Comparison of ENCODE assay signal across 8 cellular contexts in the genomic region with DNA sequence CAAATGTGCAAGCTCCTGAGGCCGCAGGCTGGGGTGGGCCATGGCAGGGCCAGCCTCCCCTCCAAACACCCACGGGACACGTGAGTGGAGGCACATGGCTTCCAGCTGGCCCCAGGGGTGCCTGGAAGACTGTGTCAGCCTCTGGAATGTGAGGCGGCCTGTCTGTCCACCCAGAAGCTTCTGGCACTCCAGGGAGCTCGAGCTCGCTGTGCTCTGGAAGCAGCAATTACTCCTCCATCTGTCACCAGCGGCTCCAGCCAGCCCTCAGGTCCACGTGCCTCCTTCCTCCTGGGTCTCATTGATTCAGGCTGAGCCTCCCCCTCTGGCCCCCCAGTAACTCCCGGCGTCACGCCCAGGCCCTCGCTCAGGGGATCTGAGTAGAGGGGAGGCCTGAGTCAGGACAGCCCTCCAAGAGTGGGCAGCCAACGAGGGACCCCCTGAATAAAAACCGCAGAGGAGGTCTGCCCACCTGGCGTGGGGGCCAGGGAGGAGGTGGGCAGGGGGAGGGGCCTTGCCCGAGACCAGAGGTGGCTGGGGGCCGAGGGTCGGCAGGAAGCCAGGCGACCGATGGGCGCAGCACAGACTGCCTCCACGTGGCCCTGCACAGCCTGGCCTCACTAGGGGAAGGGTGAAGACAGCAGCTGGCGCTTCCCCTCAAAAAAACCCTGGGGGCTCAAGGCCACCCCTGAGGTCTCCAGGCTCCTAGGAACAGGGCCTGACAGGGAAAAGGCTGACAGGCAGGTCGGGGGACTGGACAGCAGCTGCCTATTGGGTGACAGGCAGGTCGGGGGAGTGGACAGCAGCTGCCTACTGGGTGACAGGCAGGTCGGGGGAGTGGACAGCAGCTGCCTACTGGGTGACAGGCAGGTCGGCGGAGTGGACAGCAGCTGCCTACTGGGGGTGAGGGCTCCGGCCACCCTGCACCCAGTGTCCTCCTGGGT. TPM values are rescaled to one million over a fixed set of nuclear protein-coding genes. Genes with fewer than 3 reads are reported as not detected.
A peak's percentile ranks its signal among the peaks of the same experiment; 100 is the strongest.
DNase-seq lines count a peak whose midpoint lies in the region; ATAC-seq, FAIRE-seq and TF ChIP-seq lines count a peak whose summit lies in the region.

No MANE protein-coding gene starts in this region.

- H3K4me1 ChIP-seq in BLaER1 (peaks cover 99% of the 10 kb centered on the region), esophagus muscularis mucosa (peaks cover 76 to 100% (median 100%) of the 10 kb centered on the region in 4 donors), pancreas (no peaks in the 10 kb centered on the region)

- H3K9me3 ChIP-seq in BLaER1 (no peaks in the 10 kb centered on the region), esophagus muscularis mucosa (no peaks in the 10 kb centered on the region), pancreas (no peaks in the 10 kb centered on the region)

- in situ Hi-C loops in GM13977 (cut with MboI; ENCODE audit: low pct_unique_long_range_greater_than_20kb, low sequenced_read_pairs, unreplicated experiment): no loop called here

- TF ChIP-seq EP300 in esophagus muscularis mucosa (IDR thresholded peaks at IDR 0.05): peak; percentile 45

- peak overlapping the region; percentile 89 for H3K27ac ChIP-seq in BLaER1
- H3K27ac ChIP-seq in esophagus muscularis mucosa (replicated peaks in 1 of 4): peak overlapping the region; percentile 88 to 92 (median 92)
- peak overlapping the region; percentile 65 to 77 (median 69) for H3K27ac ChIP-seq in pancreas

- no peak overlapping the region; the same call in 1 of the 2 replicates for H3K4me3 ChIP-seq in BLaER1
- no peak overlapping the region for H3K4me3 ChIP-seq in esophagus muscularis mucosa
- H3K4me3 ChIP-seq in pancreas: no peak overlapping the region

- peak overlapping the region; percentile 99 for H3K4me2 ChIP-seq in BLaER1

- H4K20me1 ChIP-seq in BLaER1: peaks cover 100% of the 10 kb centered on the region

- no peak for TF ChIP-seq POLR2A in esophagus muscularis mucosa (IDR thresholded peaks at IDR 0.05; ENCODE audit: low read depth)

- peak; percentile 40 to 63 (median 54) for ATAC-seq in pancreas
- ATAC-seq in GM21367 (IDR thresholded peaks at IDR 0.05; ENCODE audit: unreplicated experiment): no peak
- no peak for ATAC-seq in GM19452 (IDR thresholded peaks at IDR 0.05; ENCODE audit: unreplicated experiment)

- FAIRE-seq in pancreas (lab: Jason Lieb, UNC): no peak

- WGBS in esophagus muscularis mucosa: 29% methylated on average over 21 of the region's 29 CpGs
- WGBS in pancreas, 2 donors: 40 to 41% methylated on average over 26 to 29 of the region's 29 CpGs

- peak; percentile 86 for DNase-seq in NCI-H82 (lab: John Stamatoyannopoulos, UW)
- no peak for DNase-seq in esophagus muscularis mucosa (ENCODE audit: extremely low spot score)
- DNase-seq in pancreas: peak in 4 of 6 donors; percentile 59 to 83 (median 71)
- no peak for DNase-seq in SW 1271 (lab: John Stamatoyannopoulos, UW)
- DNase-seq in GM13977 (ENCODE audit: low spot score): no peak

- intact Hi-C loops in esophagus muscularis mucosa (cut with DNase I) (no loop called here), pancreas (cut with DNase I) (no loop called here)

- H3K36me3 ChIP-seq in BLaER1 (peaks cover 17% of the 10 kb centered on the region), esophagus muscularis mucosa (no peaks in the 10 kb centered on the region), pancreas (no peaks in the 10 kb centered on the region)

- peak overlapping the region; percentile 65 for H3K9ac ChIP-seq in BLaER1

- no peaks in the 10 kb centered on the region for H3K27me3 ChIP-seq in BLaER1
- no peaks in the 10 kb centered on the region for H3K27me3 ChIP-seq in esophagus muscularis mucosa
- no peaks in the 10 kb centered on the region for H3K27me3 ChIP-seq in pancreas

- TF ChIP-seq CTCF in esophagus muscularis mucosa (IDR thresholded peaks at IDR 0.05) (no peak), pancreas (IDR thresholded peaks at IDR 0.05) (no peak), GM13977 (IDR thresholded peaks at IDR 0.05; ENCODE audit: extremely low read depth, insufficient read depth, missing control alignments) (no peak)

RNA-seq across cellular contexts. Expression of a gene that starts 11.9 kb away (rescaled TPM):
- total RNA-seq in esophagus muscularis mucosa (100 to 1,000 TPM; 140 to 298 (median 182) TPM), pancreas (10 to 100 TPM; 16.3 to 72.0 (median 23.9) TPM)
- 100 to 1,000 TPM; 189 to 255 TPM for polyA plus RNA-seq in pancreas

RNA-seq across cellular contexts. Expression of a gene that starts 30.4 kb away (rescaled TPM):
- total RNA-seq in esophagus muscularis mucosa (1 to 10 TPM in 1 of 4 donors, under 1 TPM in 2, not detected in 1; 0.17 to 1.4 (median 0.34) TPM), pancreas (1 to 10 TPM in 4 of 6 donors, under 1 TPM in 2; 0.12 to 1.8 (median 1.4) TPM)
- under 1 TPM; 0.30 to 0.35 TPM for polyA plus RNA-seq in pancreas

RNA-seq across cellular contexts. Expression of a gene that starts 38.6 kb away (rescaled TPM):
- total RNA-seq in esophagus muscularis mucosa: 100 to 1,000 TPM in 2 of 4 donors, 10 to 100 TPM in 2; 60.6 to 141 (median 98.6) TPM
- 10 to 100 TPM; 38.8 to 85.4 (median 61.6) TPM for total RNA-seq in pancreas
- polyA plus RNA-seq in pancreas: 10 to 100 TPM; 82.7 to 88.2 TPM

Comparison
In these comparisons a context has a peak if more than half of its experiments do, and no peak if none do; other contexts are left out.
1. DNase-seq: peak in NCI-H82 (single experiment) and pancreas (4 of 6); none in esophagus muscularis mucosa (single experiment), SW 1271 (0 of 2) and GM13977 (single experiment).
2. ATAC-seq: peak in pancreas (4 of 4); none in GM21367 (single experiment) and GM19452 (single experiment).
3. Peak in every context shown above with its lines, with median percentiles within 50 percentile points of each other: H3K27ac ChIP-seq.